In genomic region chr16:73217654-73218053, GRCh38 we compare ENCODE assay signal across 13 cellular contexts.
DNase-seq lines count a peak whose midpoint lies in the region; ATAC-seq and TF ChIP-seq lines count a peak whose summit lies in the region.
"Had no signal": no experiment of that assay in that cellular context is flagged by ENCODE, and none has a peak within 500 bp of the region (broad histone marks: within the 10 kb centered on the region; RNA-seq: fewer than 3 reads in every experiment).

No MANE protein-coding gene starts in this region.

- no peaks in the 10 kb centered on the region for H3F3A ChIP-seq in PC-3 (ENCODE audit: low read length, unreplicated experiment)

- ATAC-seq in PC-3: no peak
- no peak for ATAC-seq in GM19328 (IDR thresholded peaks at IDR 0.05; ENCODE audit: unreplicated experiment)
- ATAC-seq: left lung had no signal

- H3K79me2 ChIP-seq in PC-3 (ENCODE audit: low read length): no peaks in the 10 kb centered on the region

- H3K4me3 ChIP-seq in GM06990 (replicated peaks; ENCODE audit: low read depth, low read length): no peak overlapping the region
- H3K4me3 ChIP-seq in PC-3 (ENCODE audit: low read length): no peak overlapping the region
- no peak overlapping the region for H3K4me3 ChIP-seq in fibroblast of villous mesenchyme (ENCODE audit: low read depth, low read length)
- H3K4me3 ChIP-seq: coronary artery, left lung had no signal

- H3K27ac ChIP-seq in 22Rv1 (no peak overlapping the region), PC-3 (ENCODE audit: low read length) (no peak overlapping the region)
- H3K27ac ChIP-seq: coronary artery, left lung had no signal

- no peaks in the 10 kb centered on the region for H3K9me3 ChIP-seq in PC-3 (ENCODE audit: low read length)

- no peaks in the 10 kb centered on the region for H4K20me1 ChIP-seq in PC-3 (ENCODE audit: low read length)

- H3K36me3 ChIP-seq in GM06990 (ENCODE audit: control insufficient read depth, insufficient read depth, low read length): no peaks in the 10 kb centered on the region
- no peaks in the 10 kb centered on the region for H3K36me3 ChIP-seq in PC-3 (ENCODE audit: low read depth, low read length)
- H3K36me3 ChIP-seq: left lung had no signal

- DNase-seq in GM06990 (ENCODE audit: extremely low read depth, insufficient read length) (no peak), PC-3 (no peak), fibroblast of villous mesenchyme (ENCODE audit: low read depth) (no peak), DMS79 treated with DMSO at 0.1 percent for 48 hours (lab: John Stamatoyannopoulos, UW) (no peak), hippocampal formation (lab: John Stamatoyannopoulos, UW) (no peak), kidney tubule cell (ENCODE audit: low spot score) (no peak)
- DNase-seq: activated naive CD4-positive, alpha-beta T cell treated with anti-CD3 and anti-CD28 coated beads, Interleukin-2, amount 50 U/mL, for 16 hours; C1 segment of cervical spinal cord; left lung; T1000 had no signal

- BruUV-seq in PC-3 (replicated peaks; lab: Mats Ljungman, UMichigan): no TSS peak

- intact Hi-C loops in PC-3 (cut with micrococcal nuclease): no loop called here

- H3K4me2 ChIP-seq in PC-3 (ENCODE audit: low read length): no peak overlapping the region

- TF ChIP-seq CTCF in 22Rv1 (IDR thresholded peaks at IDR 0.05) (peak; percentile 20; the same call in 1 of the 2 replicates), GM06990 (IDR thresholded peaks at IDR 0.05; ENCODE audit: insufficient read depth, low read length, poor library complexity, severe bottlenecking) (peak; percentile 20), PC-3 (conservative IDR thresholded peaks at IDR 0.05; ENCODE audit: low read depth, low read length) (peak; percentile 54), fibroblast of villous mesenchyme (IDR thresholded peaks at IDR 0.05; ENCODE audit: insufficient read depth, low read depth, low read length) (peak; percentile 28)

- H3K9ac ChIP-seq in PC-3 (ENCODE audit: low read length): no peak overlapping the region

- H3K4me1 ChIP-seq in PC-3 (ENCODE audit: insufficient read depth, low read length): no peaks in the 10 kb centered on the region; the same call in 1 of the 2 replicates
- H3K4me1 ChIP-seq: left lung had no signal

- H2AFZ ChIP-seq in PC-3 (ENCODE audit: low read length): no peak overlapping the region

- H3K9me2 ChIP-seq in PC-3 (replicated peaks; ENCODE audit: low read length): no peaks in the 10 kb centered on the region

- POLR2A ChIA-PET in PC-3 (lab: Charles Lee; ENCODE audit: unreplicated experiment): no interaction called here

- no peaks in the 10 kb centered on the region for H3K27me3 ChIP-seq in GM06990 (replicated peaks; ENCODE audit: control insufficient read depth, insufficient read depth, low read length)
- H3K27me3 ChIP-seq in PC-3 (ENCODE audit: low read length): no peaks in the 10 kb centered on the region
- H3K27me3 ChIP-seq: left lung had no signal

- CTCF ChIA-PET in PC-3 (lab: Charles Lee): no interaction called here
